Comparison of ENCODE assay signal across 1 cellular context in the genomic region with DNA sequence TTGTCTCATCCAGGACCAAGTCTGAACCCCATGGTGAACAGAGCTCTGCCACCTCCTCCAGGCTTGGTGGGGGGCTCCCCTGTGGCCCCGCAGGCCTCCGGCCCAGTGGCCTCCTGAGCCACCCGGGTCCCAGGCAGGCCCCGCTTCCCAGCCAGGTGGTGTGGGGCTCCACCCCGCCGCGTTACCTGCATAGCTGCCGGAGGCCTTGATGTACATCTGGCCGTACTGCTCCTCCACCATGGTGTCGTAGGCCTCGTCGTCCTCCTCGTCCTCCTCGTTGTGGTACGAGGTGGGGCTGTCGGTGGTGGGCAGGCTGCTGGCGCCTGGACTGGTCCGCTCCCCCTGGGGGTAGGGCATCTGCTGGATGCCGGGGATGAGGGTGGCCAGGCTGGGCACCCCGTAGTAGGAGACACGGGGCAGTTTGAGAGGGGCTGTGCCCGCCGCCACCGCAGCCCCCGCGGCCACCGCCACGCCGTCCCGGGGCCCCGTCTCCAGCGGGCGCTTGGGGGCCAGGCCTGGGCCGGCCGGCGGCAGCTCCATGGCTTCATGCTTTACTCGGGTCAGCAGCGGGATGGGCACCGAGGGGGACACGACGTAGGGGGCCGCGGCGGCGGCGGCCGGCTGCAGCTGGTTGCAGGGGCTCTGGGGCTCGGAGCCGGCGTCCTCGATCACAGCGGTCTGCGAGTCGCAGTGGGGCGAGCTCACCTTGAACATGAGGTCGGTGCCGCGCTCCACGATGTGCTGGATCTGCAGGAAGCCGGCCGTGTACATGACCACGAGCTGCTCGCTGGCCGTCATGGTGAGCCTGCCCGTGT.
TF ChIP-seq lines count a peak whose summit lies in the region.

No MANE protein-coding gene starts in this region.

TF ChIP-seq in WTC11, 78 proteins besides CTCF, POLR2A, EP300 and RAD21:
- TF ChIP-seq CREM (CRISPR knock-in tag; IDR thresholded peaks at IDR 0.05) (no peak), TP53 (CRISPR knock-in tag; IDR thresholded peaks at IDR 0.05) (0 out of 2 replicates have a peak, but pooled peaks have one; percentile 9), ZNF425 (CRISPR knock-in tag; conservative IDR thresholded peaks at IDR 0.05) (no peak), NFE2L1 (CRISPR knock-in tag; IDR thresholded peaks at IDR 0.05) (0 out of 2 replicates have a peak, but pooled peaks have one; percentile 21)
